ENCODE assay signal across 8 cellular contexts in the genomic region with DNA sequence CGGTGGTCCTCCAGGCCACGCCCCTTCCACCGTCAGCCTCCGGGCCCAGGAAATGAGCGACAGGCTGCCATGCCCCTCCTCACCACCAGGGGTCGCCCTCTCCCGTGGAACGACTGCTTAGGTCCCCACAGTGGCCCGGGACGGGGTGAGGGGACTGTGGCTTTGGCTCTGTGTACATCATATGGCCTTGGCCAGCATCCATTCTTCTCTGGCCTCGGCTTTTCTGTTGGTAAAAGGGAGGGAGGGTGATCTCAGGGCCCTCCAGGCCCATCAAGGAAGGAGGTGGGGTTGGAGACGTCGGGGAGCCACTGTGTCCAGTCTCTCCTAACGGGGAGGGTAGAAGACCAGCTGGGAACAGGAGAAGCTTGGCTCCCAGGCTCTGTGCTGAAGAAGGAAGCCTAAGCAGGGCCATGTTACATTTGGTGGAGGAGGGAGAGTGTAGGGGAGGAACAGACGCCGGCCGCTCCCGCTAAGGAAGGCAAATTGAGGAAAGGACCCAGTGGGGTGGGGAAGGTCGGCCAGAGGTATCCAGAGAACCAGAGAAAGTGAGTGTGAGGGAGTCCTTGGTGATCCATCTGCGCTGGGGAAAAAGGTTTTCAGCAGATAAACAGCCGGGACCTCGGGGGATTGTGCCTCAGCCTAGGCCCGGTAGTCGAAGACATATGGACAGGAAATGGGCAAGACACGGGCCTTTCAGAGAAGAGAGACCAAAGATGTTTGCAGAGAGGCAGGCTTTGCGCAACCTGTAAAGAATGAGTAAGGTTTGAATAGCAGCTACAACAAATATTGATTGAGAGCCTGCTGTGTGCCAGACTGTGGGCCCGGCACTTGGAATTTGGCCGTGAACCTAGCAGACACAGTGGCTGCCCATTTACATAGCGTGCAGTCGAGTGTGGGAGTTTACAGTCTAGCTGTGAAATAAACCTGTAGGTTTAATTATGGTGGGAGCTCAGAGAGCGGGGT. TPM values are rescaled to one million over a fixed set of nuclear protein-coding genes. Genes with fewer than 3 reads are reported as not detected.
A peak's percentile ranks its signal among the peaks of the same experiment; 100 is the strongest.
DNase-seq lines count a peak whose midpoint lies in the region; ATAC-seq and TF ChIP-seq lines count a peak whose summit lies in the region.

No MANE protein-coding gene starts in this region.

- peak; percentile 71 for ATAC-seq in GM19455 (IDR thresholded peaks at IDR 0.05; ENCODE audit: unreplicated experiment)
- peak; percentile 84 for ATAC-seq in mucosa of descending colon

- H3K27me3 ChIP-seq in CD4-positive, alpha-beta memory T cell (ENCODE audit: insufficient read depth, low read length) = no peaks in the 10 kb centered on the region

- H3K4me3 Mint-ChIP-seq in CD4-positive, alpha-beta memory T cell = peak overlapping the region; percentile 72 to 84 (median 78)
- no peak overlapping the region for H3K4me3 Mint-ChIP-seq in endothelial cell (ENCODE audit: unreplicated experiment)

- peaks cover 0 to 1% of the 10 kb centered on the region in 2 donors for H3K36me3 Mint-ChIP-seq in CD4-positive, alpha-beta memory T cell
- H3K36me3 Mint-ChIP-seq in endothelial cell (ENCODE audit: low read depth, unreplicated experiment) = no peaks in the 10 kb centered on the region

- intact Hi-C loops in CD4-positive, alpha-beta memory T cell (cut with micrococcal nuclease) = loop anchor here (1.0 kb wide), 2 partner anchors 30 to 131 kb away; no protein-coding TSS in a partner anchor
- intact Hi-C loops in mucosa of descending colon (cut with DNase I, micrococcal nuclease) = loop anchor here (1.0 to 5.0 kb wide), 2 partner anchors 131 kb away; no protein-coding TSS in a partner anchor

- peak overlapping the region; percentile 12 for H3K27ac ChIP-seq in CD4-positive, alpha-beta memory T cell (ENCODE audit: low read depth, low read length)

- H3K36me3 ChIP-seq in CD4-positive, alpha-beta memory T cell (ENCODE audit: insufficient read depth, low read length) = no peaks in the 10 kb centered on the region
- H3K36me3 ChIP-seq in mucosa of descending colon (ENCODE audit: low read depth) = no peaks in the 10 kb centered on the region

- no peak overlapping the region for H3K4me3 ChIP-seq in CD4-positive, alpha-beta memory T cell (ENCODE audit: low read length in 2 of 2)
- no peak overlapping the region for H3K4me3 ChIP-seq in mucosa of descending colon

- POLR2A ChIA-PET in CD4-positive, alpha-beta memory T cell (lab: Charles Lee; ENCODE audit: partially characterized antibody) = interaction anchor here (2.9 to 5.1 kb wide), 6 partner anchors 17 to 175 kb away, joined by 12 to 99 read pairs (median 34); partner anchors contain the start of genes MAT2A, RNF181 and TGOLN2

- DNase-seq in CD4-positive, alpha-beta memory T cell = peak; percentile 81 to 87 (median 81)
- DNase-seq in HPDE6-E6E7 (ENCODE audit: extremely low spot score) = peak; percentile 76
- DNase-seq in NOMO-1 (lab: John Stamatoyannopoulos, UW; ENCODE audit: unreplicated experiment in 2 of 2) = peak; percentile 71
- DNase-seq in activated CD8-positive, alpha-beta memory T cell treated with anti-CD3 and anti-CD28 coated beads, Interleukin-2, amount 50 U/mL, for 24 hours (ENCODE audit: extremely low read depth) = peak; percentile 81
- peak; percentile 91 for DNase-seq in endothelial cell (ENCODE audit: low spot score)
- DNase-seq in mucosa of descending colon = peak; percentile 93 to 96 (median 94)
- DNase-seq in stimulated activated CD8-positive, alpha-beta memory T cell treated with anti-CD3 and anti-CD28 coated beads, Interleukin-4, amount 100 ng/mL, for 4 hours (ENCODE audit: low read depth in 2 of 2, low spot score in 1 of 2) = peak; percentile 68 to 90

- H3K4me1 Mint-ChIP-seq in CD4-positive, alpha-beta memory T cell = peaks cover 12 to 29% (median 19%) of the 10 kb centered on the region in 4 donors
- H3K4me1 Mint-ChIP-seq in endothelial cell (ENCODE audit: unreplicated experiment) = peaks cover 30% of the 10 kb centered on the region

- no peaks in the 10 kb centered on the region for H3K27me3 Mint-ChIP-seq in CD4-positive, alpha-beta memory T cell
- peaks cover 9% of the 10 kb centered on the region for H3K27me3 Mint-ChIP-seq in endothelial cell (ENCODE audit: unreplicated experiment)

- peak overlapping the region; percentile 76 to 93 (median 90) for H3K27ac Mint-ChIP-seq in CD4-positive, alpha-beta memory T cell
- H3K27ac Mint-ChIP-seq in endothelial cell (ENCODE audit: unreplicated experiment) = peak overlapping the region; percentile 97

- CTCF ChIA-PET in CD4-positive, alpha-beta memory T cell (lab: Charles Lee; ENCODE audit: partially characterized antibody) = interaction anchor here (0.8 to 8.1 kb wide), 19 partner anchors 8 to 312 kb away, joined by 3 to 378 read pairs (median 4); partner anchors contain the start of genes CAPG and MAT2A

- peaks cover 28% of the 10 kb centered on the region for H3K4me1 ChIP-seq in CD4-positive, alpha-beta memory T cell (ENCODE audit: insufficient read depth, low read length)
- peaks cover 31% of the 10 kb centered on the region for H3K4me1 ChIP-seq in mucosa of descending colon (ENCODE audit: low read depth)

- no peaks in the 10 kb centered on the region for H3K9me3 ChIP-seq in CD4-positive, alpha-beta memory T cell (ENCODE audit: control insufficient read depth in 1 of 2, low read length in 2 of 2)
- H3K9me3 ChIP-seq in mucosa of descending colon = no peaks in the 10 kb centered on the region

- TF ChIP-seq CTCF in endothelial cell (IDR thresholded peaks at IDR 0.05; ENCODE audit: unreplicated experiment) = peak; percentile 100
- peak; percentile 99 for TF ChIP-seq CTCF in mucosa of descending colon (IDR thresholded peaks at IDR 0.05)

- H3K9me3 Mint-ChIP-seq in CD4-positive, alpha-beta memory T cell = no peaks in the 10 kb centered on the region
- H3K9me3 Mint-ChIP-seq in endothelial cell (ENCODE audit: unreplicated experiment) = no peaks in the 10 kb centered on the region

RNA-seq across cellular contexts. Expression of gene SH2D6, which starts 2.5 kb away (rescaled TPM):
- total RNA-seq in CD4-positive, alpha-beta memory T cell = 1 to 10 TPM; 1.5 to 1.6 TPM
- not detected for polyA plus RNA-seq in CD4-positive, alpha-beta memory T cell
- total RNA-seq in endothelial cell (ENCODE audit: unreplicated experiment) (0.33 TPM), mucosa of descending colon (10 to 100 TPM in 1 of 3 donors, 1 to 10 TPM in 2; 6.7 to 13.1 (median 8.6) TPM)

RNA-seq across cellular contexts. Expression of gene CAPG, which starts 10.9 kb away (rescaled TPM):
- total RNA-seq in CD4-positive, alpha-beta memory T cell = 10 to 100 TPM; 25.6 to 38.5 TPM
- 100 to 1,000 TPM; 113 to 136 TPM for polyA plus RNA-seq in CD4-positive, alpha-beta memory T cell
- total RNA-seq in endothelial cell (ENCODE audit: unreplicated experiment) (76.4 TPM), mucosa of descending colon (100 to 1,000 TPM in 1 of 3 donors, 10 to 100 TPM in 2; 46.3 to 103 (median 71.2) TPM)
